Comparison of ENCODE assay signal across 34 cellular contexts in the genomic region with DNA sequence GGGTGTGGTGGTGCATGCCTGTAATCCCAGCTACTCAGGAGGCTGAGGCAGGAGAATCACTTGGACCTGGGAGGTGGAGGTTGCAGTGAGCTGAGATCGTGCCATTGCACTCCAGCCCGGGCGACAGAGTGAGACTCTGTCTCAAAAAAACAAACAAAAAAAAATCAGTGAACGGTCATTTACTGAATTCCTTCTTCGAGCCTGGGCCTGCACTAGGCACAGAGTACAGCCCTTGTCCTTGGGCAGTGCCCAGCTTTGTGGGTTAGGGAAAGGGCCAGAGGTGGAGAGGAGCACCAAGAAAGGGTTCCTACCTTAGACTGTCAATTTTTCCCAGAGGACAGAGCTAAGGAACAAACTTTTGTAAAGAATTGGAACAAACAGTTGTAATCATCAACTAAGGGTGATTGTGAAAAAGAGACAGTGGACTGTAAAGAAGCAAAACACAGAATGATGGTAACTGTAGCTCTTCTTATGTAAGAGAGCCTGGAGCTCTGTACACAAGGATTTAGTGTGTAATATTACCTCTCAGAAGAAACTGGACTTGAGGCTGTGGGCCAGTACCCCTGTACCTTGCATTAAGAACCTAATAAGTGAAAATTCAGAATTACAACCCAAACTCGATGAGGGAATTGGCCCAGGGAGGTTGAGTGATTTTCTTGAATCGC. TPM values are rescaled to one million over a fixed set of nuclear protein-coding genes. Genes with fewer than 3 reads are reported as not detected.
"Had no signal": no experiment of that assay in that cellular context is flagged by ENCODE, and none has a peak within 500 bp of the region (broad histone marks: within the 10 kb centered on the region; RNA-seq: fewer than 3 reads in every experiment).

No MANE protein-coding gene starts in this region.

- H3K4me1 ChIP-seq: ascending aorta, breast epithelium had no signal

- H3K4me1 Mint-ChIP-seq: activated CD4-positive, alpha-beta T cell treated with anti-CD3 and anti-CD28 coated beads, Interleukin-2, amount 10 ng/mL, durations not matched to agents 24 days and 14 days; activated naive CD4-positive, alpha-beta T cell treated with anti-CD3 and anti-CD28 coated beads, Interleukin-2, amount 10 ng/mL, durations not matched to agents 7 days and 5 days; activated naive CD4-positive, alpha-beta T cell treated with anti-CD3 and anti-CD28 coated beads, Interleukin-2, amount 50 U/mL, for 24 hours; activated naive CD8-positive, alpha-beta T cell treated with anti-CD3 and anti-CD28 coated beads, Interleukin-2, amount 10 ng/mL, durations not matched to agents 7 days and 5 days; activated naive CD8-positive, alpha-beta T cell treated with anti-CD3 and anti-CD28 coated beads, Interleukin-2, amount 50 U/mL, for 24 hours had no signal

- DNase-seq: activated B cell treated with CpG ODN at 0.5 μM for 24 hours; activated CD4-positive, alpha-beta memory T cell treated with anti-CD3 and anti-CD28 coated beads for 36 hours; activated CD4-positive, alpha-beta T cell treated with anti-CD3 and anti-CD28 coated beads for 4 hours; activated CD4-positive, alpha-beta T cell treated with anti-CD3 and anti-CD28 coated beads, Interleukin-2, amount 10 ng/mL, durations not matched to agents 24 days and 14 days; activated CD4-positive, alpha-beta T cell treated with anti-CD3 and anti-CD28 coated beads, Interleukin-2, amount 50 U/mL, for 1 hour; activated CD4-positive, alpha-beta T cell treated with anti-CD3 and anti-CD28 coated beads, Interleukin-2, amount 50 U/mL, for 4 hours; activated CD4-positive, CD25-positive, alpha-beta regulatory T cell treated with anti-CD3 and anti-CD28 coated beads, Interleukin-2, amount 50 U/mL, for 72 hours; activated CD8-positive, alpha-beta memory T cell treated with anti-CD3 and anti-CD28 coated beads, Interleukin-2, amount 50 U/mL, for 4 hours; activated CD8-positive, alpha-beta T cell treated with anti-CD3 and anti-CD28 coated beads for 36 hours; activated effector memory CD4-positive, alpha-beta T cell treated with Interleukin-2 at 50 U/mL for 16 hours; activated gamma-delta T cell; activated naive CD4-positive, alpha-beta T cell treated with anti-CD3 and anti-CD28 coated beads, Interleukin-2, amount 10 ng/mL, durations not matched to agents 7 days and 5 days; activated naive CD4-positive, alpha-beta T cell treated with Interleukin-2 at 50 U/mL for 16 hours; activated naive CD8-positive, alpha-beta T cell treated with anti-CD3 and anti-CD28 coated beads, Interleukin-2, amount 10 ng/mL, durations not matched to agents 7 days and 5 days; activated naive CD8-positive, alpha-beta T cell treated with anti-CD3 and anti-CD28 coated beads, Interleukin-2, amount 50 U/mL, for 24 hours; activated T-cell treated with anti-CD3 and anti-CD28 coated beads for 4 hours; activated T-cell treated with anti-CD3 and anti-CD28 coated beads, Interleukin-2, amount 50 U/mL, for 1 hour; activated T-cell treated with anti-CD3 and anti-CD28 coated beads, Interleukin-2, amount 50 U/mL, for 4 hours; amygdala; anterior cingulate cortex; brain microvascular endothelial cell; central memory CD4-positive, alpha-beta T cell; T-helper 1 cell; T-helper 2 cell; T-helper 9 cell had no signal

- H3K9me3 ChIP-seq: ascending aorta, breast epithelium had no signal

- H3K4me3 ChIP-seq: ascending aorta, breast epithelium had no signal

- H3K27ac Mint-ChIP-seq: activated B cell treated with CpG ODN at 0.5 μM for 24 hours; activated CD4-positive, alpha-beta memory T cell treated with anti-CD3 and anti-CD28 coated beads for 36 hours; activated CD4-positive, alpha-beta T cell treated with anti-CD3 and anti-CD28 coated beads, Interleukin-2, amount 10 ng/mL, durations not matched to agents 24 days and 14 days; activated CD8-positive, alpha-beta T cell treated with anti-CD3 and anti-CD28 coated beads for 36 hours; activated naive CD4-positive, alpha-beta T cell treated with anti-CD3 and anti-CD28 coated beads, Interleukin-2, amount 10 ng/mL, durations not matched to agents 7 days and 5 days; activated naive CD4-positive, alpha-beta T cell treated with anti-CD3 and anti-CD28 coated beads, Interleukin-2, amount 50 U/mL, for 24 hours; activated naive CD8-positive, alpha-beta T cell; activated naive CD8-positive, alpha-beta T cell treated with anti-CD3 and anti-CD28 coated beads, Interleukin-2, amount 10 ng/mL, durations not matched to agents 7 days and 5 days; activated naive CD8-positive, alpha-beta T cell treated with anti-CD3 and anti-CD28 coated beads, Interleukin-2, amount 50 U/mL, for 24 hours; activated T-helper 2 cell treated with anti-CD3 and anti-CD28 coated beads, Interferon-gamma antibody, Interleukin-2, Interleukin-4, amounts not matched to agents 10 μg/mL and 5 μg/mL and 100 μg/mL, durations not matched to agents 14 hours and 24 hours and 36 hours; T-helper 1 cell treated with Interleukin-12 subunit alpha and Interleukin-12 subunit beta and Interleukin-4 antibody, amounts not matched to agents 30 μg/mL and 1 μg/mL, for 36 hours; T-helper 2 cell treated with Interferon-gamma antibody and Interleukin-4, amounts not matched to agents 5 μg/mL and 100 μg/mL, for 36 hours had no signal

- FAIRE-seq: TTC549 had no signal

- H3K27me3 Mint-ChIP-seq: activated B cell treated with CpG ODN at 0.5 μM for 24 hours; activated CD4-positive, alpha-beta memory T cell treated with anti-CD3 and anti-CD28 coated beads for 36 hours; activated CD8-positive, alpha-beta T cell treated with anti-CD3 and anti-CD28 coated beads for 36 hours; activated naive CD4-positive, alpha-beta T cell treated with anti-CD3 and anti-CD28 coated beads, Interleukin-2, amount 50 U/mL, for 24 hours; activated naive CD8-positive, alpha-beta T cell; activated naive CD8-positive, alpha-beta T cell treated with anti-CD3 and anti-CD28 coated beads, Interleukin-2, amount 10 ng/mL, durations not matched to agents 7 days and 5 days; activated naive CD8-positive, alpha-beta T cell treated with anti-CD3 and anti-CD28 coated beads, Interleukin-2, amount 50 U/mL, for 24 hours had no signal

- H3K9me3 Mint-ChIP-seq: activated B cell treated with CpG ODN at 0.5 μM for 24 hours; activated CD4-positive, alpha-beta memory T cell treated with anti-CD3 and anti-CD28 coated beads for 36 hours; activated CD4-positive, alpha-beta T cell treated with anti-CD3 and anti-CD28 coated beads, Interleukin-2, amount 10 ng/mL, durations not matched to agents 24 days and 14 days; activated CD8-positive, alpha-beta T cell treated with anti-CD3 and anti-CD28 coated beads for 36 hours; activated naive CD4-positive, alpha-beta T cell treated with anti-CD3 and anti-CD28 coated beads, Interleukin-2, amount 10 ng/mL, durations not matched to agents 7 days and 5 days; activated naive CD4-positive, alpha-beta T cell treated with anti-CD3 and anti-CD28 coated beads, Interleukin-2, amount 50 U/mL, for 24 hours; activated naive CD8-positive, alpha-beta T cell treated with anti-CD3 and anti-CD28 coated beads, Interleukin-2, amount 10 ng/mL, durations not matched to agents 7 days and 5 days; activated naive CD8-positive, alpha-beta T cell treated with anti-CD3 and anti-CD28 coated beads, Interleukin-2, amount 50 U/mL, for 24 hours; activated T-cell treated with anti-CD3 and anti-CD28 coated beads, Interleukin-2, amount 50 U/mL, for 4 hours; activated T-helper 2 cell treated with anti-CD3 and anti-CD28 coated beads, Interferon-gamma antibody, Interleukin-2, Interleukin-4, amounts not matched to agents 10 μg/mL and 5 μg/mL and 100 μg/mL, durations not matched to agents 14 hours and 24 hours and 36 hours; T-helper 1 cell treated with Interleukin-12 subunit alpha and Interleukin-12 subunit beta and Interleukin-4 antibody, amounts not matched to agents 30 μg/mL and 1 μg/mL, for 36 hours; T-helper 2 cell treated with Interferon-gamma antibody and Interleukin-4, amounts not matched to agents 5 μg/mL and 100 μg/mL, for 36 hours had no signal

- H3K36me3 ChIP-seq: ascending aorta, brain microvascular endothelial cell, breast epithelium had no signal

- H3K36me3 Mint-ChIP-seq: activated CD4-positive, alpha-beta memory T cell treated with anti-CD3 and anti-CD28 coated beads for 36 hours; activated naive CD4-positive, alpha-beta T cell treated with anti-CD3 and anti-CD28 coated beads, Interleukin-2, amount 10 ng/mL, durations not matched to agents 7 days and 5 days; activated naive CD4-positive, alpha-beta T cell treated with anti-CD3 and anti-CD28 coated beads, Interleukin-2, amount 50 U/mL, for 24 hours; activated naive CD8-positive, alpha-beta T cell; activated naive CD8-positive, alpha-beta T cell treated with anti-CD3 and anti-CD28 coated beads, Interleukin-2, amount 10 ng/mL, durations not matched to agents 7 days and 5 days had no signal

- ATAC-seq: activated CD8-positive, alpha-beta T cell treated with anti-CD3 and anti-CD28 coated beads for 36 hours; activated naive CD8-positive, alpha-beta T cell treated with anti-CD3 and anti-CD28 coated beads, Interleukin-2, amount 50 U/mL, for 24 hours; activated T-cell treated with anti-CD3 and anti-CD28 coated beads, Interleukin-2, amount 50 U/mL, for 4 hours had no signal

- H3K4me3 Mint-ChIP-seq: activated B cell treated with CpG ODN at 0.5 μM for 24 hours; activated CD4-positive, alpha-beta memory T cell treated with anti-CD3 and anti-CD28 coated beads for 36 hours; activated CD4-positive, alpha-beta T cell treated with anti-CD3 and anti-CD28 coated beads, Interleukin-2, amount 10 ng/mL, durations not matched to agents 24 days and 14 days; activated CD8-positive, alpha-beta T cell treated with anti-CD3 and anti-CD28 coated beads for 36 hours; activated naive CD4-positive, alpha-beta T cell treated with anti-CD3 and anti-CD28 coated beads, Interleukin-2, amount 10 ng/mL, durations not matched to agents 7 days and 5 days; activated naive CD4-positive, alpha-beta T cell treated with anti-CD3 and anti-CD28 coated beads, Interleukin-2, amount 50 U/mL, for 24 hours; activated naive CD8-positive, alpha-beta T cell; activated naive CD8-positive, alpha-beta T cell treated with anti-CD3 and anti-CD28 coated beads, Interleukin-2, amount 10 ng/mL, durations not matched to agents 7 days and 5 days; activated naive CD8-positive, alpha-beta T cell treated with anti-CD3 and anti-CD28 coated beads, Interleukin-2, amount 50 U/mL, for 24 hours; activated T-cell treated with anti-CD3 and anti-CD28 coated beads, Interleukin-2, amount 50 U/mL, for 4 hours; T-helper 1 cell treated with Interleukin-12 subunit alpha and Interleukin-12 subunit beta and Interleukin-4 antibody, amounts not matched to agents 30 μg/mL and 1 μg/mL, for 36 hours; T-helper 2 cell treated with Interferon-gamma antibody and Interleukin-4, amounts not matched to agents 5 μg/mL and 100 μg/mL, for 36 hours had no signal

- H3K27me3 ChIP-seq: ascending aorta, brain microvascular endothelial cell, breast epithelium had no signal

- H3K27ac ChIP-seq: ascending aorta, brain microvascular endothelial cell, VCaP had no signal

RNA-seq across cellular contexts. Expression of gene GVQW3, which starts 10.8 kb away (rescaled TPM):
- total RNA-seq: ascending aorta had no signal
